In the genomic region with DNA sequence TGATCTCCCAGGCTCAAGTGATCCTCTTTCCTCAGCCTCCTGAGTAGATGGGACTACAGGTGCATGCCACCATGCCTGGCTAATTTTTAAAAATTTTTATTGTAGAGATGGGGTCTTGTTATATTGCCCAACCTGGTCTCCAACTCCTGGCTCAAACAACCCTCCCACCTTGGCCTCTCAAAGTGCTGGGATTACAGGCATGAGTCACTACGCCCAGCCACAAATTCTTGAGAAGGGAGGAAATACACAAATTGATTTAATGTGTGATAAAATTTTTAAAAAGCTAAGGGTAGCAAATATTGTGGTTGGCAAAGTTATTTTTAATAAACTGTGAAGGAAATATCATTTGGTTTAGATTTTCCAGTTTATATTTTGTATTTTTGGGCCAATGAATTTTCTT, we compare ENCODE assay signal across 22 cellular contexts. TPM values are rescaled to one million over a fixed set of nuclear protein-coding genes. Genes with fewer than 3 reads are reported as not detected.
DNase-seq lines count a peak whose midpoint lies in the region; ATAC-seq and TF ChIP-seq lines count a peak whose summit lies in the region.
"Had no signal": no experiment of that assay in that cellular context is flagged by ENCODE, and none has a peak within 500 bp of the region (broad histone marks: within the 10 kb centered on the region; RNA-seq: fewer than 3 reads in every experiment).

No MANE protein-coding gene starts in this region.

- H3F3A ChIP-seq in PC-9 (ENCODE audit: insufficient read depth, low read depth), result peaks cover 4% of the 10 kb centered on the region; the same call in 1 of the 2 replicates

- H3K27me3 ChIP-seq in PC-9 (ENCODE audit: insufficient read depth, low read depth), result no peaks in the 10 kb centered on the region
- H3K27me3 ChIP-seq: tibial nerve had no signal

- intact Hi-C loops in activated CD8-positive, alpha-beta T cell treated with anti-CD3 and anti-CD28 coated beads for 36 hours (cut with micrococcal nuclease), result no loop called here
- intact Hi-C loops in PC-9 (cut with micrococcal nuclease; ENCODE audit: unreplicated experiment), result no loop called here

- no peaks in the 10 kb centered on the region for H3K27me3 Mint-ChIP-seq in activated CD8-positive, alpha-beta T cell treated with anti-CD3 and anti-CD28 coated beads, Interleukin-2, amount 10 ng/mL, durations not matched to agents 7 days and 5 days (ENCODE audit: low read depth)
- no peaks in the 10 kb centered on the region for H3K27me3 Mint-ChIP-seq in activated CD8-positive, alpha-beta T cell treated with anti-CD3 and anti-CD28 coated beads for 36 hours

- H3K36me3 ChIP-seq in PC-9 (ENCODE audit: low read depth), result no peaks in the 10 kb centered on the region
- H3K36me3 ChIP-seq: tibial nerve had no signal

- peaks cover 12% of the 10 kb centered on the region for H3K9me3 Mint-ChIP-seq in activated CD8-positive, alpha-beta T cell treated with anti-CD3 and anti-CD28 coated beads, Interleukin-2, amount 10 ng/mL, durations not matched to agents 7 days and 5 days (ENCODE audit: insufficient read depth)
- H3K9me3 Mint-ChIP-seq in activated CD8-positive, alpha-beta T cell treated with anti-CD3 and anti-CD28 coated beads for 36 hours, result peaks cover 9% of the 10 kb centered on the region

- BruUV-seq in PC-9 (replicated peaks; lab: Mats Ljungman, UMichigan), result no TSS peak

- H3K36me3 Mint-ChIP-seq in activated CD8-positive, alpha-beta T cell treated with anti-CD3 and anti-CD28 coated beads, Interleukin-2, amount 10 ng/mL, durations not matched to agents 7 days and 5 days (ENCODE audit: low read depth), result peaks cover 24% of the 10 kb centered on the region
- H3K36me3 Mint-ChIP-seq in activated CD8-positive, alpha-beta T cell treated with anti-CD3 and anti-CD28 coated beads for 36 hours (ENCODE audit: low read depth), result peaks cover 2% of the 10 kb centered on the region

- H3K9me2 ChIP-seq in PC-9 (ENCODE audit: insufficient read depth), result no peaks in the 10 kb centered on the region

- H3K4me1 Mint-ChIP-seq in activated CD8-positive, alpha-beta T cell treated with anti-CD3 and anti-CD28 coated beads, Interleukin-2, amount 10 ng/mL, durations not matched to agents 7 days and 5 days (ENCODE audit: low read depth), result peaks cover 64% of the 10 kb centered on the region
- H3K4me1 Mint-ChIP-seq in activated CD8-positive, alpha-beta T cell treated with anti-CD3 and anti-CD28 coated beads for 36 hours (ENCODE audit: low read depth), result peaks cover 11% of the 10 kb centered on the region

- H3K27ac ChIP-seq in PC-9, result 0 out of 2 replicates have a peak overlapping the region, but pooled peaks have one; percentile 14
- H3K27ac ChIP-seq: tibial nerve, VCaP had no signal

- DNase-seq in activated CD8-positive, alpha-beta T cell treated with anti-CD3 and anti-CD28 coated beads, Interleukin-2, amount 10 ng/mL, durations not matched to agents 7 days and 5 days, result no peak
- DNase-seq in activated CD8-positive, alpha-beta T cell treated with anti-CD3 and anti-CD28 coated beads for 36 hours, result no peak
- DNase-seq in PC-9, result peak; percentile 35 to 64
- peak; percentile 52 for DNase-seq in fibroblast of villous mesenchyme (ENCODE audit: low read depth)
- no peak for DNase-seq in GM20000 (ENCODE audit: low spot score)
- DNase-seq in SIG-M5 (lab: John Stamatoyannopoulos, UW), result no peak
- DNase-seq: activated effector memory CD4-positive, alpha-beta T cell treated with anti-CD3 and anti-CD28 coated beads, Interleukin-2, amount 50 U/mL, for 16 hours; GDM1; hippocampal formation; NCI-H1436; NCI-H446 treated with DMSO at 0.1 percent for 48 hours; stimulated activated CD4-positive, alpha-beta T cell treated with anti-CD3 and anti-CD28 coated beads, Interleukin-4, amount 100 ng/mL, for 1 hour had no signal

- no peak for TF ChIP-seq CTCF in activated CD8-positive, alpha-beta T cell treated with anti-CD3 and anti-CD28 coated beads for 36 hours (IDR thresholded peaks at IDR 0.05)
- no peak for TF ChIP-seq CTCF in PC-9 (conservative IDR thresholded peaks at IDR 0.05)
- no peak for TF ChIP-seq CTCF in fibroblast of villous mesenchyme (IDR thresholded peaks at IDR 0.05; ENCODE audit: insufficient read depth, low read depth, low read length)
- no peak for TF ChIP-seq CTCF in GM20000 (IDR thresholded peaks at IDR 0.05; ENCODE audit: extremely low read depth, missing control alignments)

- H2AFZ ChIP-seq in PC-9, result no peak overlapping the region

- CTCF ChIA-PET in activated CD8-positive, alpha-beta T cell treated with anti-CD3 and anti-CD28 coated beads, Interleukin-2, amount 10 ng/mL, durations not matched to agents 7 days and 5 days (lab: Charles Lee), result interaction anchor here (0.6 to 1.7 kb wide), 3 partner anchors 20 to 42 kb away, joined by 3 to 5 read pairs (median 3); partner anchors contain the start of gene ZNF843
- CTCF ChIA-PET in activated CD8-positive, alpha-beta T cell treated with anti-CD3 and anti-CD28 coated beads for 36 hours (lab: Charles Lee), result interaction anchor here (0.9 to 1.2 kb wide), 3 partner anchors 20 to 466 kb away, joined by 3 to 4 read pairs (median 3); no protein-coding TSS in a partner anchor
- CTCF ChIA-PET in PC-9 (lab: Charles Lee), result interaction anchor here (0.6 to 1.1 kb wide), 3 partner anchors 17 to 66 kb away, joined by 3 to 5 read pairs (median 4); no protein-coding TSS in a partner anchor

- POLR2A ChIA-PET in activated CD8-positive, alpha-beta T cell treated with anti-CD3 and anti-CD28 coated beads, Interleukin-2, amount 10 ng/mL, durations not matched to agents 7 days and 5 days (lab: Charles Lee), result no interaction called here
- POLR2A ChIA-PET in activated CD8-positive, alpha-beta T cell treated with anti-CD3 and anti-CD28 coated beads for 36 hours (lab: Charles Lee), result interaction anchor here (1.1 kb wide), 1 partner anchor 158 kb away, joined by 3 read pairs; no protein-coding TSS in a partner anchor
- POLR2A ChIA-PET in PC-9 (lab: Charles Lee; ENCODE audit: unreplicated experiment), result interaction anchor here (0.6 to 0.7 kb wide), 2 partner anchors 29 to 245 kb away, joined by 3 to 8 read pairs; no protein-coding TSS in a partner anchor

- H3K4me2 ChIP-seq in PC-9, result peak overlapping the region; percentile 92

- H3K79me2 ChIP-seq in PC-9 (ENCODE audit: low read depth), result peaks cover 19% of the 10 kb centered on the region

- peak overlapping the region; percentile 88; the same call in 1 of the 2 replicates for H3K4me3 ChIP-seq in PC-9
- H3K4me3 ChIP-seq in fibroblast of villous mesenchyme (ENCODE audit: low read depth, low read length), result no peak overlapping the region
- H3K4me3 ChIP-seq: tibial nerve had no signal

- H4K20me1 ChIP-seq in PC-9 (ENCODE audit: insufficient read depth), result no peaks in the 10 kb centered on the region

- peaks cover 14% of the 10 kb centered on the region for H3K4me1 ChIP-seq in PC-9 (replicated peaks; ENCODE audit: insufficient read depth)
- H3K4me1 ChIP-seq: tibial nerve had no signal

- no peak overlapping the region for H3K4me3 Mint-ChIP-seq in activated CD8-positive, alpha-beta T cell treated with anti-CD3 and anti-CD28 coated beads, Interleukin-2, amount 10 ng/mL, durations not matched to agents 7 days and 5 days
- H3K4me3 Mint-ChIP-seq in activated CD8-positive, alpha-beta T cell treated with anti-CD3 and anti-CD28 coated beads for 36 hours, result no peak overlapping the region
- H3K4me3 Mint-ChIP-seq: dendritic cell treated with granulocyte-macrophage colony-stimulating factor and Interleukin-4, amounts not matched to agents 40 ng/mL and 50 ng/mL, for 4 days had no signal

- no peak for ATAC-seq in activated CD8-positive, alpha-beta T cell treated with anti-CD3 and anti-CD28 coated beads, Interleukin-2, amount 10 ng/mL, durations not matched to agents 7 days and 5 days
- no peak for ATAC-seq in activated CD8-positive, alpha-beta T cell treated with anti-CD3 and anti-CD28 coated beads for 36 hours
- ATAC-seq: esophagus mucosa, sciatic nerve had no signal

- no peaks in the 10 kb centered on the region for H3K9me3 ChIP-seq in PC-9 (ENCODE audit: insufficient read depth, low read depth)

- peak overlapping the region; percentile 52 for H3K27ac Mint-ChIP-seq in activated CD8-positive, alpha-beta T cell treated with anti-CD3 and anti-CD28 coated beads, Interleukin-2, amount 10 ng/mL, durations not matched to agents 7 days and 5 days
- H3K27ac Mint-ChIP-seq in activated CD8-positive, alpha-beta T cell treated with anti-CD3 and anti-CD28 coated beads for 36 hours, result no peak overlapping the region
- H3K27ac Mint-ChIP-seq: dendritic cell treated with granulocyte-macrophage colony-stimulating factor and Interleukin-4, amounts not matched to agents 40 ng/mL and 50 ng/mL, for 4 days had no signal

RNA-seq across cellular contexts. Expression of gene ITGAD, which starts 9.6 kb away (rescaled TPM):
- under 1 TPM; 0.13 to 0.68 TPM for total RNA-seq in activated CD8-positive, alpha-beta T cell treated with anti-CD3 and anti-CD28 coated beads, Interleukin-2, amount 10 ng/mL, durations not matched to agents 7 days and 5 days
- total RNA-seq in activated CD8-positive, alpha-beta T cell treated with anti-CD3 and anti-CD28 coated beads for 36 hours, result not detected
- total RNA-seq in PC-9 (2021) (not detected in 2 replicates), fibroblast of villous mesenchyme (not detected in 2 replicates)
- total RNA-seq: A673; activated CD8-positive, alpha-beta memory T cell treated with anti-CD3 and anti-CD28 coated beads for 36 hours; astrocyte; esophagus mucosa had no signal

RNA-seq across cellular contexts. Expression of gene COX6A2, which starts 25.5 kb away (rescaled TPM):
- total RNA-seq in activated CD8-positive, alpha-beta T cell treated with anti-CD3 and anti-CD28 coated beads, Interleukin-2, amount 10 ng/mL, durations not matched to agents 7 days and 5 days, result not detected
- not detected for total RNA-seq in activated CD8-positive, alpha-beta T cell treated with anti-CD3 and anti-CD28 coated beads for 36 hours
- not detected in 2 replicates for total RNA-seq in PC-9 (2021)
- total RNA-seq in fibroblast of villous mesenchyme, result not detected in 2 replicates
- total RNA-seq: A673; activated CD8-positive, alpha-beta memory T cell treated with anti-CD3 and anti-CD28 coated beads for 36 hours; astrocyte; mononuclear cell; omental fat pad; sciatic nerve; tibial nerve had no signal

RNA-seq across cellular contexts. Expression of gene ZNF843, which starts 39.9 kb away (rescaled TPM):
- total RNA-seq in activated CD8-positive, alpha-beta T cell treated with anti-CD3 and anti-CD28 coated beads, Interleukin-2, amount 10 ng/mL, durations not matched to agents 7 days and 5 days, result under 1 TPM; 0.21 to 0.32 TPM
- total RNA-seq in activated CD8-positive, alpha-beta T cell treated with anti-CD3 and anti-CD28 coated beads for 36 hours, result not detected
- total RNA-seq in PC-9 (2021) (0.85 and 0.88 TPM in 2 replicates), fibroblast of villous mesenchyme (0.43 and 0.64 TPM in 2 replicates)
- total RNA-seq: mononuclear cell had no signal

RNA-seq across cellular contexts. Expression of gene ITGAX, which starts 47.7 kb away (rescaled TPM):
- total RNA-seq in activated CD8-positive, alpha-beta T cell treated with anti-CD3 and anti-CD28 coated beads, Interleukin-2, amount 10 ng/mL, durations not matched to agents 7 days and 5 days, result 10 to 100 TPM; 22.7 to 25.0 TPM
- total RNA-seq in activated CD8-positive, alpha-beta T cell treated with anti-CD3 and anti-CD28 coated beads for 36 hours, result 1 to 10 TPM; 4.4 to 5.4 TPM
- 1.1 and 1.2 TPM in 2 replicates for total RNA-seq in PC-9 (2021)
- not detected in 2 replicates for total RNA-seq in fibroblast of villous mesenchyme
- total RNA-seq: A673 had no signal

RNA-seq across cellular contexts. Expression of gene ARMC5, which starts 56.6 kb away (rescaled TPM):
- 10 to 100 TPM; 18.9 to 19.1 TPM for total RNA-seq in activated CD8-positive, alpha-beta T cell treated with anti-CD3 and anti-CD28 coated beads, Interleukin-2, amount 10 ng/mL, durations not matched to agents 7 days and 5 days
- total RNA-seq in activated CD8-positive, alpha-beta T cell treated with anti-CD3 and anti-CD28 coated beads for 36 hours, result 10 to 100 TPM in 1 of 2 experiments, 1 to 10 TPM in 1; 8.2 to 10.0 TPM
- total RNA-seq in PC-9 (2021) (18.6 and 21.4 TPM in 2 replicates), fibroblast of villous mesenchyme (8.6 and 10.3 TPM in 2 replicates)

Comparison
In these comparisons a context has a peak if more than half of its experiments do, and no peak if none do; other contexts are left out.
1. DNase-seq: peak in PC-9 (2 of 2) and fibroblast of villous mesenchyme (single experiment); none in activated CD8-positive, alpha-beta T cell treated with anti-CD3 and anti-CD28 coated beads, Interleukin-2, amount 10 ng/mL, durations not matched to agents 7 days and 5 days (single experiment), activated CD8-positive, alpha-beta T cell treated with anti-CD3 and anti-CD28 coated beads for 36 hours (single experiment), GM20000 (single experiment) and SIG-M5 (single experiment).